ENCODE assay signal across 30 cellular contexts in genomic region chr15:29998017-29998416, GRCh38.
"Had no signal": no experiment of that assay in that cellular context is flagged by ENCODE, and none has a peak within 500 bp of the region (broad histone marks: within the 10 kb centered on the region; RNA-seq: fewer than 3 reads in every experiment).

No MANE protein-coding gene starts in this region.

- DNase-seq: activated B cell treated with CpG ODN at 0.5 μM for 24 hours; activated CD4-positive, alpha-beta memory T cell treated with anti-CD3 and anti-CD28 coated beads for 36 hours; activated CD4-positive, alpha-beta T cell treated with anti-CD3 and anti-CD28 coated beads for 4 hours; activated CD4-positive, alpha-beta T cell treated with anti-CD3 and anti-CD28 coated beads, Interleukin-2, amount 10 ng/mL, durations not matched to agents 24 days and 14 days; activated CD4-positive, alpha-beta T cell treated with anti-CD3 and anti-CD28 coated beads, Interleukin-2, amount 50 U/mL, for 1 hour; activated CD4-positive, alpha-beta T cell treated with anti-CD3 and anti-CD28 coated beads, Interleukin-2, amount 50 U/mL, for 4 hours; activated CD4-positive, CD25-positive, alpha-beta regulatory T cell treated with anti-CD3 and anti-CD28 coated beads, Interleukin-2, amount 50 U/mL, for 72 hours; activated CD8-positive, alpha-beta memory T cell treated with anti-CD3 and anti-CD28 coated beads, Interleukin-2, amount 50 U/mL, for 4 hours; activated CD8-positive, alpha-beta T cell treated with anti-CD3 and anti-CD28 coated beads for 36 hours; activated effector memory CD4-positive, alpha-beta T cell treated with anti-CD3 and anti-CD28 coated beads, Interleukin-2, amount 50 U/mL, for 16 hours; activated gamma-delta T cell treated with Interleukin-2 at 50 U/mL for 16 hours; activated naive CD4-positive, alpha-beta T cell; activated naive CD4-positive, alpha-beta T cell treated with anti-CD3 and anti-CD28 coated beads for 36 hours; activated naive CD4-positive, alpha-beta T cell treated with anti-CD3 and anti-CD28 coated beads, Interleukin-2, amount 50 U/mL, for 16 hours; activated naive CD8-positive, alpha-beta T cell treated with anti-CD3 and anti-CD28 coated beads for 36 hours; activated T-cell treated with anti-CD3 and anti-CD28 coated beads for 4 hours; activated T-cell treated with anti-CD3 and anti-CD28 coated beads, Interleukin-2, amount 50 U/mL, for 1 hour; activated T-cell treated with anti-CD3 and anti-CD28 coated beads, Interleukin-2, amount 50 U/mL, for 4 hours; activated T-cell treated with anti-CD3 and anti-CD28 coated beads, Interleukin-2, amount 50 U/mL, for 72 hours; adrenal gland; amniotic stem cell; aorta; body of pancreas; brain microvascular endothelial cell; central memory CD4-positive, alpha-beta T cell; T-helper 17 cell had no signal

- ATAC-seq: activated CD8-positive, alpha-beta T cell treated with anti-CD3 and anti-CD28 coated beads for 36 hours; activated naive CD4-positive, alpha-beta T cell treated with anti-CD3 and anti-CD28 coated beads, Interleukin-2, amount 50 U/mL, for 72 hours; activated T-cell treated with anti-CD3 and anti-CD28 coated beads, Interleukin-2, amount 50 U/mL, for 4 hours; activated T-cell treated with anti-CD3 and anti-CD28 coated beads, Interleukin-2, amount 50 U/mL, for 72 hours; activated T-helper 17 cell treated with anti-CD3 and anti-CD28 coated beads, Interleukin-2, amount 50 U/mL, for 72 hours; body of pancreas; T-helper 17 cell had no signal

- H3K27ac ChIP-seq: adrenal gland, body of pancreas, brain microvascular endothelial cell, breast epithelium, VCaP had no signal

- H3K36me3 ChIP-seq: adrenal gland, brain microvascular endothelial cell, breast epithelium had no signal

- H3K9me3 ChIP-seq: adrenal gland, body of pancreas, breast epithelium had no signal

- H3K27me3 ChIP-seq: adrenal gland, body of pancreas, brain microvascular endothelial cell, breast epithelium had no signal

- H3K4me1 ChIP-seq: adrenal gland, body of pancreas, breast epithelium had no signal

- H3K4me3 ChIP-seq: adrenal gland, body of pancreas, breast epithelium had no signal
